8 cellular contexts compared by ENCODE assay signal in the genomic region with DNA sequence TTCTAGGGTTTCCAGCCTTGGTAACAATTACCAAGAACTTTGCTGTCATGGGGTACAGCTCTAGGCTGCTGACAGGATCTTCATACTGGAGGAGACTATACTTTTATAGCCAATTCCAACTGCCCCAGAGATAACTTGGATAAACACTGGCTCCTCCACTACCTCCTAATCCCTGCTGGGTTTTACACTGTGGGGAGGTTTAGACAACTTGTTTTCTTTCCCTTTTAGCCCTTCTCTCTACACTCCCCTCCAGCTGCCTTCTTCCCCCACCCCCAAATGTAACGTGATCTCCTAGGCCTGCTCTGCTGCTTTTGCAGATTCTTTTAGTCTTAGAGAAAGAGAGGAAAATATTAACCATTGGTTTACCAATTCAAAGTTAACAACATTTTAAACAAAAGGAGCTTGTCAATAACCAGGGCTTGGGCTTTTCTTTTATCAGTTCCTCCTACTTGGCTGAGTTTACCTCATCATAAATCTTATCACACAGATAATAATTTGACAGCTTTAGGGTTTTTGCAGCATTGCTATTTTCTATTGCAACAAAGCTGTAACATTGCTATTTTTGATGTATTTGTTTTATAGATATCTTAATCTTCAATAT. TPM values are rescaled to one million over a fixed set of nuclear protein-coding genes. Genes with fewer than 3 reads are reported as not detected.
DNase-seq lines count a peak whose midpoint lies in the region; ATAC-seq and TF ChIP-seq lines count a peak whose summit lies in the region.

No MANE protein-coding gene starts in this region.

- H3K4me1 ChIP-seq in stomach, result peaks cover 12 to 54% (median 32%) of the 10 kb centered on the region in 4 donors

- H3K36me3 ChIP-seq in stomach, result no peaks in the 10 kb centered on the region

- peaks cover 8% of the 10 kb centered on the region for H3K36me3 Mint-ChIP-seq in natural killer cell

- H3K27me3 ChIP-seq in stomach, result no peaks in the 10 kb centered on the region

- no peaks in the 10 kb centered on the region for H3K9me3 ChIP-seq in stomach

- peak overlapping the region in 1 of 2 donors; percentile 8 for H3K27ac Mint-ChIP-seq in natural killer cell
- H3K27ac Mint-ChIP-seq in stimulated activated naive CD8-positive, alpha-beta T cell treated with anti-CD3 and anti-CD28 coated beads, Interleukin-15, amount 100 ng/mL, for 72 hours, result peak overlapping the region in 1 of 2 donors; percentile 8

- no peak overlapping the region for H3K4me3 ChIP-seq in stomach

- DNase-seq in HuH-7 (ENCODE audit: low spot score), result peak; percentile 92
- DNase-seq in iPS DF 19.7 (ENCODE audit: low read depth, low spot score), result peak; percentile 65
- no peak for DNase-seq in stomach
- no peak for DNase-seq in natural killer cell
- DNase-seq in substantia nigra (lab: John Stamatoyannopoulos, UW), result no peak
- DNase-seq in stimulated activated naive CD8-positive, alpha-beta T cell treated with anti-CD3 and anti-CD28 coated beads, Interleukin-15, amount 100 ng/mL, for 72 hours, result no peak
- no peak for DNase-seq in GM19240 (ENCODE audit: insufficient read length, low spot score)

- no peaks in the 10 kb centered on the region for H3K27me3 Mint-ChIP-seq in natural killer cell (ENCODE audit: low read depth in 2 of 2)
- no peaks in the 10 kb centered on the region for H3K27me3 Mint-ChIP-seq in stimulated activated naive CD8-positive, alpha-beta T cell treated with anti-CD3 and anti-CD28 coated beads, Interleukin-15, amount 100 ng/mL, for 72 hours

- TF ChIP-seq POLR2A in stomach (IDR thresholded peaks at IDR 0.05), result no peak

- TF ChIP-seq CTCF in VCaP (conservative IDR thresholded peaks at IDR 0.05) (no peak), stomach (IDR thresholded peaks at IDR 0.05) (no peak), natural killer cell (IDR thresholded peaks at IDR 0.05) (no peak)

- peaks cover 14 to 27% of the 10 kb centered on the region in 2 donors for H3K4me1 Mint-ChIP-seq in natural killer cell
- H3K4me1 Mint-ChIP-seq in stimulated activated naive CD8-positive, alpha-beta T cell treated with anti-CD3 and anti-CD28 coated beads, Interleukin-15, amount 100 ng/mL, for 72 hours, result no peaks in the 10 kb centered on the region

- intact Hi-C loops in stomach (cut with DNase I; ENCODE audit: low total_unique reads), result no loop called here
- intact Hi-C loops in natural killer cell (cut with micrococcal nuclease), result no loop called here

- peak overlapping the region; percentile 66 for H3K27ac ChIP-seq in VCaP
- peak overlapping the region; percentile 58 to 82 (median 70) for H3K27ac ChIP-seq in stomach
- no peak overlapping the region for H3K27ac ChIP-seq in substantia nigra (ENCODE audit: low read depth, low read length, poor library complexity, severe bottlenecking)

- H3K9me3 Mint-ChIP-seq in natural killer cell, result peaks cover 0 to 4% of the 10 kb centered on the region in 2 donors
- peaks cover 5 to 9% of the 10 kb centered on the region in 2 donors for H3K9me3 Mint-ChIP-seq in stimulated activated naive CD8-positive, alpha-beta T cell treated with anti-CD3 and anti-CD28 coated beads, Interleukin-15, amount 100 ng/mL, for 72 hours

- WGBS in stomach, 5 donors, result 4 to 11% (median 6%) methylated on average over 1 of the region's 1 CpG

- no peak overlapping the region for H3K4me3 Mint-ChIP-seq in natural killer cell
- no peak overlapping the region for H3K4me3 Mint-ChIP-seq in stimulated activated naive CD8-positive, alpha-beta T cell treated with anti-CD3 and anti-CD28 coated beads, Interleukin-15, amount 100 ng/mL, for 72 hours

- no peak for TF ChIP-seq EP300 in stomach (IDR thresholded peaks at IDR 0.05)

- ATAC-seq in natural killer cell, result no peak
- no peak for ATAC-seq in stimulated activated naive CD8-positive, alpha-beta T cell treated with anti-CD3 and anti-CD28 coated beads, Interleukin-15, amount 100 ng/mL, for 72 hours

RNA-seq across cellular contexts. Expression of a gene that starts 9.9 kb away (rescaled TPM):
- total RNA-seq in stomach, result 10 to 100 TPM; 36.2 to 95.9 (median 61.4) TPM
- polyA plus RNA-seq in stomach, result 10 to 100 TPM; 19.0 to 34.2 (median 31.0) TPM
- total RNA-seq in natural killer cell, result 10 to 100 TPM; 49.7 to 65.6 (median 53.8) TPM

Comparison
In these comparisons a context has a peak if more than half of its experiments do, and no peak if none do; other contexts are left out.
1. DNase-seq: peak in HuH-7 (single experiment) and iPS DF 19.7 (single experiment); none in stomach (single experiment), natural killer cell (single experiment), substantia nigra (0 of 49), stimulated activated naive CD8-positive, alpha-beta T cell treated with anti-CD3 and anti-CD28 coated beads, Interleukin-15, amount 100 ng/mL, for 72 hours (0 of 2) and GM19240 (single experiment).